ENCODE assay signal across 7 cellular contexts in the genomic region with DNA sequence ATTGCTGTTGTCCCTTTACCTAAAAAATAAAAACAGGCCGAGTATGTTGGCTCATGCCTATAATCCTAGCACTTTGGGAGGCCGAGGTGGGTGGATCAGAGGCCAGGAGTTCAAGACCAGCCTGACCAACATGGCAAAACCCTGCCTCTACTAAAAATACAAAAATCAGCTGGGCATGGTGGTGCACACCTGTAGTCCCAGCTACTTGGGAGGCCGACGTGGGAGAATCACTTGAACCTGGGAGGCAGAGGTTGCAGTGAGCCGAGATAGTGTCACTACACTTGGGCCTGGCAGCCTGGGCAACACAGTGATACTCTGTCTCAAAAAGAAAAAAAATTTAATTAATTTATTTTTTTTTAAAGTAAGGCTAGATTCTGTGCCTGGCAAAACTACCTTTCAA. TPM values are rescaled to one million over a fixed set of nuclear protein-coding genes. Genes with fewer than 3 reads are reported as not detected.
"Had no signal": no experiment of that assay in that cellular context is flagged by ENCODE, and none has a peak within 500 bp of the region (broad histone marks: within the 10 kb centered on the region; RNA-seq: fewer than 3 reads in every experiment).

No MANE protein-coding gene starts in this region.

RNA-seq across cellular contexts. Expression of gene GRM4, which starts 38.8 kb away (rescaled TPM):
- total RNA-seq: activated B cell treated with CpG ODN at 0.5 μM for 24 hours, bronchial epithelial cell, endothelial cell of umbilical vein, esophagus squamous epithelium, gastroesophageal sphincter, glomerular endothelial cell, T-helper 17 cell had no signal
